24 cellular contexts compared by ENCODE assay signal in genomic region chr7:140137078-140137477, GRCh38.
"Had no signal": no experiment of that assay in that cellular context is flagged by ENCODE, and none has a peak within 500 bp of the region (broad histone marks: within the 10 kb centered on the region; RNA-seq: fewer than 3 reads in every experiment).

No MANE protein-coding gene starts in this region.

- H3K27me3 ChIP-seq: dorsolateral prefrontal cortex, esophagus muscularis mucosa, foreskin keratinocyte, gastroesophageal sphincter, heart left ventricle, hepatocyte, left lung had no signal

- ATAC-seq: foreskin keratinocyte; gastroesophageal sphincter; heart left ventricle; left lung; left ventricle myocardium superior; lower lobe of right lung; naive thymus-derived CD4-positive, alpha-beta T cell had no signal

- H3K9me3 Mint-ChIP-seq: immature natural killer cell; memory B cell; naive thymus-derived CD4-positive, alpha-beta T cell had no signal

- H3K27ac Mint-ChIP-seq: immature natural killer cell, memory B cell had no signal

- H3K4me3 ChIP-seq: coronary artery, dorsolateral prefrontal cortex, esophagus muscularis mucosa, gastroesophageal sphincter, heart left ventricle, hepatocyte, left lung, lower lobe of right lung had no signal

- DNase-seq: dermis blood vessel endothelial cell; dorsolateral prefrontal cortex; effector CD4-positive, alpha-beta T cell; effector memory CD4-positive, alpha-beta T cell; foreskin keratinocyte; heart left ventricle; hypothalamus; immature natural killer cell; islet precursor cell; kidney; kidney glomerular epithelial cell; left lung; left ventricle myocardium superior; lower lobe of right lung; mesendoderm; midbrain; naive thymus-derived CD4-positive, alpha-beta T cell had no signal

- H3K27me3 Mint-ChIP-seq: memory B cell; naive thymus-derived CD4-positive, alpha-beta T cell had no signal

- H2AFZ ChIP-seq: hepatocyte had no signal

- H3K4me3 Mint-ChIP-seq: immature natural killer cell; memory B cell; naive thymus-derived CD4-positive, alpha-beta T cell had no signal

- H3K9me3 ChIP-seq: esophagus muscularis mucosa, gastroesophageal sphincter, left lung, lower lobe of right lung had no signal

- FAIRE-seq: endothelial cell of umbilical vein, frontal cortex, kidney had no signal

- H3K4me2 ChIP-seq: hepatocyte had no signal

- H3K4me1 ChIP-seq: esophagus muscularis mucosa, foreskin keratinocyte, gastroesophageal sphincter, left lung, lower lobe of right lung had no signal

- H3K27ac ChIP-seq: coronary artery, dorsolateral prefrontal cortex, esophagus muscularis mucosa, foreskin keratinocyte, gastroesophageal sphincter, heart left ventricle, hepatocyte, left lung, lower lobe of right lung had no signal
